In the genomic region with DNA sequence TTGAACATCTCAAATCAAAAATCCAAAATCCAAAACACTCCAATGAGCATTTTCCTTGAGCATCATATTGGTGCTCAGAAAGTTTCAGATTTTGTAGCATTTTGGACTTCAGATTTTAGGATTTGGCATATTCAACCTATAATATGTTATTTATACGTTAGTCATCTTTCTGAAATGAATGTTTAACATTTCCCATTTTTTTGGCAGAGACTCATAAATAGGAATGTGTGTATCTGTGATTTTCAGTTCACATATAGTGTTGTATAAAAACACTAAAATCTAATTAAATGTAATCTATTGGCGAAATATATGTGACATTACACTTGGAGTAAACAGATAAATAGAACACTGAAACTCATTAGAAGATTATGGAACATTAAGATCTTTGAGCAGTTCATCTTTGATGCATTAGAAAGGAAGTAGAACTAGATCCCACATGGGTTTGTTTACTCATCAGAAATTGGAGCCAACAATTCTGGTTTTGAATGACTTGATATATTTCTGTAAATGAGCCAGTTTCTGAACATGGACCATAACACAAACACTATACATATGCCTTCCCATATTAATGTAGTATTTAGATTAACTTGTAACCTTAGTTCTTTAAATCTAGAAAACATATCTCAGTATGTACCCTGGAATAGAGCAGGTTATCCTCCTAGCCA, we compare ENCODE assay signal across 27 cellular contexts.
DNase-seq lines count a peak whose midpoint lies in the region; ATAC-seq and TF ChIP-seq lines count a peak whose summit lies in the region.
"Had no signal": no experiment of that assay in that cellular context is flagged by ENCODE, and none has a peak within 500 bp of the region (broad histone marks: within the 10 kb centered on the region; RNA-seq: fewer than 3 reads in every experiment).

No MANE protein-coding gene starts in this region.

- peaks cover 5% of the 10 kb centered on the region for H3K4me1 Mint-ChIP-seq in glutamatergic neuron (ENCODE audit: low read depth, unreplicated experiment)
- H3K4me1 Mint-ChIP-seq: brain had no signal

- H3K4me3 ChIP-seq in SK-N-SH (ENCODE audit: low read depth in 2 of 2, low read length in 1 of 2), result no peak overlapping the region
- H3K4me3 ChIP-seq: coronary artery, GM23338, K562 had no signal

- peaks cover 2% of the 10 kb centered on the region for H3K36me3 Mint-ChIP-seq in glutamatergic neuron (ENCODE audit: unreplicated experiment)

- POLR2A ChIA-PET in SK-N-SH (lab: Yijun Ruan, JAX), result no interaction called here

- H3K79me2 ChIP-seq in SK-N-SH (ENCODE audit: insufficient read depth), result no peaks in the 10 kb centered on the region

- TF ChIP-seq CTCF in SK-N-SH (IDR thresholded peaks at IDR 0.05) (no peak), glutamatergic neuron (IDR thresholded peaks at IDR 0.05; ENCODE audit: partially characterized antibody, unreplicated experiment) (no peak)

- 68% methylated on average over 2 of the region's 2 CpGs for WGBS in SK-N-SH (ENCODE audit: low lambda C conversion rate)

- H3K9me2 ChIP-seq in SK-N-SH, result no peaks in the 10 kb centered on the region

- no peak for TF ChIP-seq EP300 in SK-N-SH (IDR thresholded peaks at IDR 0.05; ENCODE audit: borderline replicate concordance in 1 of 2, low read depth in 1 of 2, low read length in 1 of 2)

- no peaks in the 10 kb centered on the region for H3K9me3 Mint-ChIP-seq in glutamatergic neuron (ENCODE audit: unreplicated experiment)

- H4K20me1 ChIP-seq in SK-N-SH (ENCODE audit: insufficient read depth), result no peaks in the 10 kb centered on the region

- H3F3A ChIP-seq in SK-N-SH (replicated peaks; ENCODE audit: insufficient read depth), result peaks cover 23% of the 10 kb centered on the region

- H2AFZ ChIP-seq in SK-N-SH (ENCODE audit: low read depth), result no peak overlapping the region
- H2AFZ ChIP-seq: GM23338 had no signal

- no peaks in the 10 kb centered on the region for H3K27me3 ChIP-seq in SK-N-SH (ENCODE audit: insufficient read depth)
- H3K27me3 ChIP-seq: foreskin keratinocyte had no signal

- no peaks in the 10 kb centered on the region for H3K27me3 Mint-ChIP-seq in glutamatergic neuron (ENCODE audit: unreplicated experiment)
- H3K27me3 Mint-ChIP-seq: activated CD8-positive, alpha-beta T cell treated with anti-CD3 and anti-CD28 coated beads for 36 hours; activated naive CD8-positive, alpha-beta T cell treated with anti-CD3 and anti-CD28 coated beads, Interleukin-2, amount 50 U/mL, for 24 hours; brain; CD4-positive, CD25-positive, alpha-beta regulatory T cell had no signal

- H3K27ac ChIP-seq in SK-N-SH (ENCODE audit: low read depth in 2 of 2, low read length in 1 of 2), result peak overlapping the region in 1 of 2 experiments; percentile 86; a peak in 3 of 4 replicates
- H3K27ac ChIP-seq: coronary artery, foreskin keratinocyte had no signal

- H3K4me2 ChIP-seq in SK-N-SH, result no peak overlapping the region
- H3K4me2 ChIP-seq: GM23338 had no signal

- H3K4me1 ChIP-seq in SK-N-SH (ENCODE audit: control insufficient read depth in 1 of 2, insufficient read depth in 2 of 2, low read depth in 1 of 2, low read length in 1 of 2), result peaks cover 0 to 27% of the 10 kb centered on the region in 2 experiments; a peak in 2 of 4 replicates

- H3K36me3 ChIP-seq in SK-N-SH (replicated peaks in 1 of 2; ENCODE audit: control insufficient read depth in 1 of 2, insufficient read depth in 2 of 2, low read length in 1 of 2), result no peaks in the 10 kb centered on the region

- TF ChIP-seq RAD21 in SK-N-SH (IDR thresholded peaks at IDR 0.05; ENCODE audit: low read length), result no peak

- H3K4me3 Mint-ChIP-seq in glutamatergic neuron (ENCODE audit: unreplicated experiment), result no peak overlapping the region
- H3K4me3 Mint-ChIP-seq: activated CD8-positive, alpha-beta T cell treated with anti-CD3 and anti-CD28 coated beads for 36 hours; activated naive CD8-positive, alpha-beta T cell treated with anti-CD3 and anti-CD28 coated beads, Interleukin-2, amount 50 U/mL, for 24 hours; brain; CD4-positive, CD25-positive, alpha-beta regulatory T cell; GM23338 had no signal

- CTCF ChIA-PET in SK-N-SH (lab: Yijun Ruan, JAX), result no interaction called here

- DNase-seq in AG08396 (ENCODE audit: low spot score) (peak; percentile 2), HCEC 1CT (peak; percentile 75), SK-N-SH (no peak), fibroblast of peridontal ligament (ENCODE audit: extremely low read depth) (peak; percentile 70), cerebellar nuclear complex (lab: John Stamatoyannopoulos, UW) (no peak), glutamatergic neuron (no peak)
- DNase-seq: activated CD8-positive, alpha-beta T cell treated with anti-CD3 and anti-CD28 coated beads for 36 hours; activated gamma-delta T cell; activated naive CD8-positive, alpha-beta T cell treated with anti-CD3 and anti-CD28 coated beads, Interleukin-2, amount 50 U/mL, for 24 hours; activated T-cell treated with anti-CD3 and anti-CD28 coated beads for 4 hours; CD4-positive, CD25-positive, alpha-beta regulatory T cell; DMS 273 treated with DMSO at 0.1 percent for 48 hours; foreskin keratinocyte; hippocampal formation; left ventricle myocardium superior; NCI-H146; NCI-H2171 treated with DMSO at 0.1 percent for 48 hours; stimulated activated CD4-positive, alpha-beta T cell treated with anti-CD3 and anti-CD28 coated beads, Interleukin-4, amount 100 ng/mL, for 1 hour; stimulated activated naive CD4-positive, alpha-beta T cell treated with Interleukin-2 at 50 U/mL for 16 hours; SW 1271 had no signal

- H3K9me3 ChIP-seq in SK-N-SH, result no peaks in the 10 kb centered on the region

- no peak overlapping the region for H3K27ac Mint-ChIP-seq in glutamatergic neuron (ENCODE audit: unreplicated experiment)
- H3K27ac Mint-ChIP-seq: activated CD8-positive, alpha-beta T cell treated with anti-CD3 and anti-CD28 coated beads for 36 hours; activated naive CD8-positive, alpha-beta T cell treated with anti-CD3 and anti-CD28 coated beads, Interleukin-2, amount 50 U/mL, for 24 hours; brain; GM23338 had no signal

- H3K9ac ChIP-seq in SK-N-SH, result no peak overlapping the region

- no peak for ATAC-seq in activated CD4-positive, CD25-positive, alpha-beta regulatory T cell treated with anti-CD3 and anti-CD28 coated beads, Interleukin-2, amount 50 U/mL, for 24 hours
- no peak for ATAC-seq in HG03175 (IDR thresholded peaks at IDR 0.05; ENCODE audit: unreplicated experiment)
- ATAC-seq: activated CD8-positive, alpha-beta T cell treated with anti-CD3 and anti-CD28 coated beads for 36 hours; activated naive CD8-positive, alpha-beta T cell treated with anti-CD3 and anti-CD28 coated beads, Interleukin-2, amount 50 U/mL, for 24 hours; foreskin keratinocyte; GM23338; K562; left ventricle myocardium superior; Right ventricle myocardium inferior had no signal

TF ChIP-seq in SK-N-SH, 30 proteins besides CTCF, POLR2A, EP300 and RAD21:
- TF ChIP-seq EZH2phosphoT487 (IDR thresholded peaks at IDR 0.05; ENCODE audit: borderline replicate concordance, low read depth), result no peak
- peak; percentile 7; the same call in 1 of the 2 replicates for TF ChIP-seq TCF12 (IDR thresholded peaks at IDR 0.05)
- peak; percentile 46 for TF ChIP-seq NFIC (IDR thresholded peaks at IDR 0.05; ENCODE audit: borderline replicate concordance)
- no peak for TF ChIP-seq JUND (IDR thresholded peaks at IDR 0.05)
- TF ChIP-seq RCOR1 (IDR thresholded peaks at IDR 0.05; ENCODE audit: low read length), result no peak

Comparison
In these comparisons a context has a peak if more than half of its experiments do, and no peak if none do; other contexts are left out.
1. DNase-seq: peak in AG08396 (single experiment), HCEC 1CT (single experiment) and fibroblast of peridontal ligament (single experiment); none in SK-N-SH (single experiment), cerebellar nuclear complex (0 of 2) and glutamatergic neuron (single experiment).